In genomic region chr1:15603050-15603965, GRCh38 we compare ENCODE assay signal across 1 cellular context.
TF ChIP-seq lines count a peak whose summit lies in the region.

No MANE protein-coding gene starts in this region.

TF ChIP-seq in GM12878, 131 proteins besides CTCF, POLR2A, EP300 and RAD21 (continued from another document and continues in another):
- no peak for TF ChIP-seq ZNF274 (IDR thresholded peaks at IDR 0.05; ENCODE audit: insufficient read depth, insufficient read length)
- no peak for TF ChIP-seq E2F8 (IDR thresholded peaks at IDR 0.05; ENCODE audit: low read depth, partially characterized antibody)
- 0 out of 2 replicates have a peak, but pooled peaks have one; percentile 57 for TF ChIP-seq LARP7 (IDR thresholded peaks at IDR 0.05)
- no peak for TF ChIP-seq SPI1 (IDR thresholded peaks at IDR 0.05; ENCODE audit: borderline replicate concordance, insufficient read depth, low read depth, low read length)
- TF ChIP-seq ZBTB40 (IDR thresholded peaks at IDR 0.05; ENCODE audit: borderline replicate concordance) = no peak; the same call in 1 of the 2 replicates
- no peak for TF ChIP-seq JUND (IDR thresholded peaks at IDR 0.05; ENCODE audit: low read depth, low read length)
- no peak for TF ChIP-seq WRNIP1 (IDR thresholded peaks at IDR 0.05; ENCODE audit: borderline replicate concordance, low read depth, low read length)
- no peak for TF ChIP-seq ZZZ3 (IDR thresholded peaks at IDR 0.05; ENCODE audit: control insufficient read depth, insufficient read length, low read depth)
- 0 out of 2 replicates have a peak, but pooled peaks have one; percentile 63 for TF ChIP-seq ZBTB4 (CRISPR knock-in tag; IDR thresholded peaks at IDR 0.05)
- TF ChIP-seq RB1 (IDR thresholded peaks at IDR 0.05; ENCODE audit: borderline replicate concordance) = no peak
- no peak for TF ChIP-seq ELK1 (IDR thresholded peaks at IDR 0.05; ENCODE audit: low read depth, low read length)
- TF ChIP-seq ETV6 (conservative IDR thresholded peaks at IDR 0.05 in 1 of 2, IDR thresholded peaks at IDR 0.05 in 1 of 2; ENCODE audit: borderline replicate concordance in 1 of 2, low read depth in 1 of 2) = no peak
- peak; percentile 65 for TF ChIP-seq POLR2AphosphoS5 (IDR thresholded peaks at IDR 0.05; ENCODE audit: low read length)
- TF ChIP-seq CREB1 (IDR thresholded peaks at IDR 0.05; ENCODE audit: low read depth) = peak; percentile 45; the same call in 1 of the 2 replicates
- TF ChIP-seq REST (IDR thresholded peaks at IDR 0.05; ENCODE audit: low read depth, low read length) = no peak
- TF ChIP-seq CHD1 (IDR thresholded peaks at IDR 0.05; ENCODE audit: low read depth, low read length) = no peak
- TF ChIP-seq HDGF (IDR thresholded peaks at IDR 0.05) = no peak
- 0 out of 2 replicates have a peak, but pooled peaks have one; percentile 5 for TF ChIP-seq CREM (IDR thresholded peaks at IDR 0.05; ENCODE audit: low read depth)
- no peak for TF ChIP-seq SIX5 (IDR thresholded peaks at IDR 0.05; ENCODE audit: low read depth, low read length, severe bottlenecking)
- no peak for TF ChIP-seq ZNF384 (IDR thresholded peaks at IDR 0.05; ENCODE audit: borderline replicate concordance, low read depth, low read length)
- no peak for TF ChIP-seq TAF1 (IDR thresholded peaks at IDR 0.05; ENCODE audit: borderline replicate concordance, low read depth, low read length)
- no peak for TF ChIP-seq STAT1 (conservative IDR thresholded peaks at IDR 0.05)
- TF ChIP-seq BCL3 (IDR thresholded peaks at IDR 0.05; ENCODE audit: borderline replicate concordance, insufficient read depth, low read depth, low read length, poor library complexity, severe bottlenecking) = no peak
- TF ChIP-seq RELA (IDR thresholded peaks at IDR 0.05; ENCODE audit: borderline replicate concordance, partially characterized antibody) = peak; percentile 89
- no peak for TF ChIP-seq ATF2 (IDR thresholded peaks at IDR 0.05; ENCODE audit: low read length)
- peak; percentile 37; the same call in 1 of the 2 replicates for TF ChIP-seq NFYA (IDR thresholded peaks at IDR 0.05; ENCODE audit: borderline replicate concordance, low read depth, low read length)
- TF ChIP-seq HDAC2 (IDR thresholded peaks at IDR 0.05) = no peak
- TF ChIP-seq NR2C1 (IDR thresholded peaks at IDR 0.05) = no peak
- no peak for TF ChIP-seq TCF7 (IDR thresholded peaks at IDR 0.05; ENCODE audit: borderline replicate concordance)
- no peak for TF ChIP-seq FOXM1 (IDR thresholded peaks at IDR 0.05; ENCODE audit: low read depth, low read length)
- TF ChIP-seq NBN (IDR thresholded peaks at IDR 0.05) = no peak
- no peak for TF ChIP-seq SREBF1 (IDR thresholded peaks at IDR 0.05; ENCODE audit: low read length)
- no peak for TF ChIP-seq ASH2L (IDR thresholded peaks at IDR 0.05; ENCODE audit: borderline replicate concordance, low read depth)
- TF ChIP-seq ZNF622 (IDR thresholded peaks at IDR 0.05) = no peak
- no peak for TF ChIP-seq BCL11A (IDR thresholded peaks at IDR 0.05; ENCODE audit: low read depth, low read length)
- no peak for TF ChIP-seq GABPA (IDR thresholded peaks at IDR 0.05; ENCODE audit: low read depth)
- peak; percentile 82 for TF ChIP-seq MLLT1 (IDR thresholded peaks at IDR 0.05)
- no peak for TF ChIP-seq CHD4 (IDR thresholded peaks at IDR 0.05)
